In genomic region chr11:35106595-35106994, GRCh38 we compare ENCODE assay signal across 10 cellular contexts. TPM values are rescaled to one million over a fixed set of nuclear protein-coding genes. Genes with fewer than 3 reads are reported as not detected.
A peak's percentile ranks its signal among the peaks of the same experiment; 100 is the strongest.
DNase-seq lines count a peak whose midpoint lies in the region; ATAC-seq and TF ChIP-seq lines count a peak whose summit lies in the region.
"Had no signal": no experiment of that assay in that cellular context is flagged by ENCODE, and none has a peak within 500 bp of the region (broad histone marks: within the 10 kb centered on the region; RNA-seq: fewer than 3 reads in every experiment).

No MANE protein-coding gene starts in this region.

- H3K27me3 ChIP-seq in thymus (ENCODE audit: control insufficient read depth, insufficient read depth) (no peaks in the 10 kb centered on the region), right atrium auricular region (no peaks in the 10 kb centered on the region), PC-9 (ENCODE audit: insufficient read depth, low read depth) (no peaks in the 10 kb centered on the region)

- intact Hi-C loops in natural killer cell (cut with micrococcal nuclease): no loop called here
- intact Hi-C loops in PC-9 (cut with micrococcal nuclease; ENCODE audit: unreplicated experiment): no loop called here

- WGBS in thymus: 2% methylated on average over 2 of the region's 2 CpGs

- TF ChIP-seq CTCF in natural killer cell (IDR thresholded peaks at IDR 0.05) (no peak), right atrium auricular region (IDR thresholded peaks at IDR 0.05) (no peak), PC-9 (conservative IDR thresholded peaks at IDR 0.05) (no peak)

- H3K79me2 ChIP-seq in PC-9 (ENCODE audit: low read depth): no peaks in the 10 kb centered on the region

- no peak for DNase-seq in natural killer cell treated with Interleukin-12 subunit alpha and Interleukin-12 subunit beta and Interleukin-15 and Interleukin-18, amount 100 ng/mL, for 72 hours (ENCODE audit: low spot score)
- no peak for DNase-seq in natural killer cell
- peak; percentile 87 for DNase-seq in NOMO-1 treated with DMSO at 0.1 percent for 48 hours (lab: John Stamatoyannopoulos, UW; ENCODE audit: unreplicated experiment)
- no peak for DNase-seq in right atrium auricular region (ENCODE audit: low spot score)
- no peak for DNase-seq in HuH-7.5 (ENCODE audit: low spot score)
- no peak for DNase-seq in PC-9
- DNase-seq: left ventricle myocardium inferior, NCI-H1092 treated with DMSO at 0.1 percent for 48 hours had no signal

- H3K9me3 Mint-ChIP-seq in natural killer cell treated with Interleukin-12 subunit alpha and Interleukin-12 subunit beta and Interleukin-15 and Interleukin-18, amount 100 ng/mL, for 72 hours: peaks cover 9% of the 10 kb centered on the region
- H3K9me3 Mint-ChIP-seq in natural killer cell: no peaks in the 10 kb centered on the region

- no peaks in the 10 kb centered on the region for H3K36me3 ChIP-seq in thymus (ENCODE audit: control insufficient read depth, insufficient read depth)
- no peaks in the 10 kb centered on the region for H3K36me3 ChIP-seq in right atrium auricular region
- no peaks in the 10 kb centered on the region for H3K36me3 ChIP-seq in PC-9 (ENCODE audit: low read depth)
- H3K36me3 ChIP-seq: left ventricle myocardium inferior had no signal

- CTCF ChIA-PET in PC-9 (lab: Charles Lee): no interaction called here

- H3K4me1 ChIP-seq in thymus (ENCODE audit: control insufficient read depth, insufficient read depth, low read length) (peaks cover 9% of the 10 kb centered on the region), right atrium auricular region (peaks cover 0 to 21% of the 10 kb centered on the region in 2 donors), PC-9 (replicated peaks; ENCODE audit: insufficient read depth) (peaks cover 15% of the 10 kb centered on the region)

- peak overlapping the region; percentile 64 for H3K27ac ChIP-seq in thymus (ENCODE audit: low read depth)
- no peak overlapping the region for H3K27ac ChIP-seq in right atrium auricular region
- no peak overlapping the region for H3K27ac ChIP-seq in PC-9

- POLR2A ChIA-PET in PC-9 (lab: Charles Lee; ENCODE audit: unreplicated experiment): no interaction called here

- H3K9me3 ChIP-seq in thymus (ENCODE audit: control insufficient read depth) (no peaks in the 10 kb centered on the region), right atrium auricular region (no peaks in the 10 kb centered on the region), PC-9 (ENCODE audit: insufficient read depth, low read depth) (no peaks in the 10 kb centered on the region)
- H3K9me3 ChIP-seq: left ventricle myocardium inferior had no signal

- no peak overlapping the region for H3K4me2 ChIP-seq in PC-9

- H4K20me1 ChIP-seq in PC-9 (ENCODE audit: insufficient read depth): no peaks in the 10 kb centered on the region

- H3K36me3 Mint-ChIP-seq in natural killer cell treated with Interleukin-12 subunit alpha and Interleukin-12 subunit beta and Interleukin-15 and Interleukin-18, amount 100 ng/mL, for 72 hours: peaks cover 4% of the 10 kb centered on the region
- H3K36me3 Mint-ChIP-seq in natural killer cell: no peaks in the 10 kb centered on the region

- BruUV-seq in PC-9 (replicated peaks; lab: Mats Ljungman, UMichigan): no TSS peak

- no peaks in the 10 kb centered on the region for H3K9me2 ChIP-seq in PC-9 (ENCODE audit: insufficient read depth)

- H3K27me3 Mint-ChIP-seq in natural killer cell treated with Interleukin-12 subunit alpha and Interleukin-12 subunit beta and Interleukin-15 and Interleukin-18, amount 100 ng/mL, for 72 hours: peaks cover 0 to 10% of the 10 kb centered on the region in 2 donors
- H3K27me3 Mint-ChIP-seq in natural killer cell (ENCODE audit: low read depth in 2 of 2): peaks cover 0 to 8% of the 10 kb centered on the region in 2 donors

- H3K4me3 ChIP-seq in thymus (ENCODE audit: low read length) (no peak overlapping the region), right atrium auricular region (no peak overlapping the region), PC-9 (no peak overlapping the region)
- H3K4me3 ChIP-seq: left ventricle myocardium inferior had no signal

- no peak overlapping the region for H2AFZ ChIP-seq in PC-9

- H3K4me3 Mint-ChIP-seq in natural killer cell treated with Interleukin-12 subunit alpha and Interleukin-12 subunit beta and Interleukin-15 and Interleukin-18, amount 100 ng/mL, for 72 hours: peak overlapping the region; percentile 19
- H3K4me3 Mint-ChIP-seq in natural killer cell: no peak overlapping the region

- H3K4me1 Mint-ChIP-seq in natural killer cell treated with Interleukin-12 subunit alpha and Interleukin-12 subunit beta and Interleukin-15 and Interleukin-18, amount 100 ng/mL, for 72 hours (ENCODE audit: low read depth in 2 of 2): peaks cover 46 to 53% of the 10 kb centered on the region in 2 donors
- peaks cover 34 to 40% of the 10 kb centered on the region in 2 donors for H3K4me1 Mint-ChIP-seq in natural killer cell

- H3F3A ChIP-seq in PC-9 (ENCODE audit: insufficient read depth, low read depth): peaks cover 14% of the 10 kb centered on the region; the same call in 1 of the 2 replicates

- no peak for ATAC-seq in natural killer cell treated with Interleukin-12 subunit alpha and Interleukin-12 subunit beta and Interleukin-15 and Interleukin-18, amount 100 ng/mL, for 72 hours
- ATAC-seq in natural killer cell: no peak
- peak; percentile 64 for ATAC-seq in HG02870 (IDR thresholded peaks at IDR 0.05; ENCODE audit: unreplicated experiment)

- peak overlapping the region in 1 of 2 donors; percentile 46 for H3K27ac Mint-ChIP-seq in natural killer cell treated with Interleukin-12 subunit alpha and Interleukin-12 subunit beta and Interleukin-15 and Interleukin-18, amount 100 ng/mL, for 72 hours
- peak overlapping the region in 1 of 2 donors; percentile 15 for H3K27ac Mint-ChIP-seq in natural killer cell

RNA-seq across cellular contexts. Expression of gene CD44, which starts 32.4 kb away (rescaled TPM):
- 100 to 1,000 TPM; 698 to 736 TPM for total RNA-seq in natural killer cell treated with Interleukin-12 subunit alpha and Interleukin-12 subunit beta and Interleukin-15 and Interleukin-18, amount 100 ng/mL, for 72 hours
- total RNA-seq in natural killer cell (100 to 1,000 TPM; 354 to 638 (median 490) TPM), right atrium auricular region (10 to 100 TPM; 26.8 to 37.3 TPM), PC-9 (2021) (775 and 872 TPM in 2 replicates)
- 78.7 TPM for polyA plus RNA-seq in thymus

Comparison
In these comparisons a context has a peak if more than half of its experiments do, and no peak if none do; other contexts are left out.
1. RNA of gene CD44, which starts 32.4 kb away (total RNA-seq): 775 to 872 TPM in PC-9, 698 to 736 TPM in natural killer cell treated with Interleukin-12 subunit alpha and Interleukin-12 subunit beta and Interleukin-15 and Interleukin-18, amount 100 ng/mL, for 72 hours and 354 to 638 TPM in natural killer cell; 26.8 to 37.3 TPM in right atrium auricular region; every median in the first group is over 4 times any median in the second.